ENCODE assay signal across 19 cellular contexts in genomic region chr4:64360664-64361398, GRCh38. TPM values are rescaled to one million over a fixed set of nuclear protein-coding genes. Genes with fewer than 3 reads are reported as not detected.
DNase-seq lines count a peak whose midpoint lies in the region; ATAC-seq and TF ChIP-seq lines count a peak whose summit lies in the region.
"Had no signal": no experiment of that assay in that cellular context is flagged by ENCODE, and none has a peak within 500 bp of the region (broad histone marks: within the 10 kb centered on the region; RNA-seq: fewer than 3 reads in every experiment).

No MANE protein-coding gene starts in this region.

- TF ChIP-seq POLR2A in upper lobe of left lung (IDR thresholded peaks at IDR 0.05) (no peak), lower leg skin (IDR thresholded peaks at IDR 0.05) (no peak), sigmoid colon (IDR thresholded peaks at IDR 0.05) (no peak)

- H3K36me3 ChIP-seq in upper lobe of left lung (no peaks in the 10 kb centered on the region), sigmoid colon (no peaks in the 10 kb centered on the region)

- DNase-seq in UCSD-AML1 (lab: John Stamatoyannopoulos, UW; ENCODE audit: unreplicated experiment) = peak; percentile 2
- no peak for DNase-seq in Right ventricle myocardium superior
- no peak for DNase-seq in right cardiac atrium
- no peak for DNase-seq in upper lobe of left lung
- no peak for DNase-seq in lower leg skin (ENCODE audit: low spot score in 2 of 2)
- no peak for DNase-seq in head of caudate nucleus
- no peak for DNase-seq in sigmoid colon
- DNase-seq: ACHN; C1 segment of cervical spinal cord; CD8-positive, alpha-beta memory T cell; DMS53; EL; KG1; NCI-H1694 treated with DMSO at 0.1 percent for 48 hours; NCI-H510A; NCI-H748 treated with DMSO at 0.1 percent for 48 hours; SIG-M5 had no signal

- peak; percentile 21 for ATAC-seq in Right ventricle myocardium superior (ENCODE audit: poor library complexity)
- peak; percentile 48 to 62 for ATAC-seq in right cardiac atrium
- peak; percentile 40 to 53 for ATAC-seq in upper lobe of left lung (ENCODE audit: low FRiP score in 2 of 2)

- H3K27ac ChIP-seq in right cardiac atrium (ENCODE audit: low read length) (peak overlapping the region; percentile 38), upper lobe of left lung (no peak overlapping the region), sigmoid colon (no peak overlapping the region)

- H3K27me3 ChIP-seq in right cardiac atrium (ENCODE audit: control insufficient read depth, insufficient read depth) (no peaks in the 10 kb centered on the region), upper lobe of left lung (no peaks in the 10 kb centered on the region), sigmoid colon (no peaks in the 10 kb centered on the region)

- TF ChIP-seq CTCF in upper lobe of left lung (IDR thresholded peaks at IDR 0.05) (no peak), lower leg skin (IDR thresholded peaks at IDR 0.05) (no peak), sigmoid colon (IDR thresholded peaks at IDR 0.05) (no peak)

- no peaks in the 10 kb centered on the region for H3K9me3 ChIP-seq in right cardiac atrium (ENCODE audit: control insufficient read depth, low read length)
- no peaks in the 10 kb centered on the region for H3K9me3 ChIP-seq in upper lobe of left lung
- H3K9me3 ChIP-seq in sigmoid colon = peaks cover 0 to 4% (median 0%) of the 10 kb centered on the region in 4 donors

- TF ChIP-seq EP300 in upper lobe of left lung (IDR thresholded peaks at IDR 0.05) (no peak), sigmoid colon (IDR thresholded peaks at IDR 0.05) (no peak)

- H3K4me3 ChIP-seq in right cardiac atrium (ENCODE audit: low read length) (no peak overlapping the region), upper lobe of left lung (no peak overlapping the region), lower leg skin (ENCODE audit: low read depth, poor library complexity, severe bottlenecking) (no peak overlapping the region), sigmoid colon (no peak overlapping the region)

- WGBS in right cardiac atrium = 82% methylated on average over 8 of the region's 8 CpGs
- 88 to 97% methylated on average over 7 to 8 of the region's 8 CpGs for WGBS in upper lobe of left lung, 2 donors
- WGBS in lower leg skin, 2 donors = 93% methylated on average over 8 of the region's 8 CpGs
- 92 to 95% methylated on average over 8 of the region's 8 CpGs for WGBS in sigmoid colon, 2 donors

- intact Hi-C loops in Right ventricle myocardium superior (cut with DNase I) = no loop called here
- intact Hi-C loops in right cardiac atrium (cut with DNase I) = no loop called here
- intact Hi-C loops in lower leg skin (cut with DNase I; ENCODE audit: low total_unique reads) = no loop called here
- intact Hi-C loops in head of caudate nucleus (cut with DNase I) = no loop called here
- intact Hi-C loops in sigmoid colon (cut with DNase I) = no loop called here

- H3K4me1 ChIP-seq in right cardiac atrium (ENCODE audit: control insufficient read depth, insufficient read depth, low read length) (no peaks in the 10 kb centered on the region), upper lobe of left lung (no peaks in the 10 kb centered on the region), sigmoid colon (no peaks in the 10 kb centered on the region)

RNA-seq across cellular contexts. Expression of gene TECRL, which starts 48.4 kb away (rescaled TPM):
- total RNA-seq in Right ventricle myocardium superior = 1,034 TPM
- 100 to 1,000 TPM; 773 to 857 (median 826) TPM for total RNA-seq in right cardiac atrium
- polyA plus RNA-seq in right cardiac atrium = 354 TPM
- total RNA-seq in upper lobe of left lung = not detected
- not detected for total RNA-seq in lower leg skin
- not detected for total RNA-seq in sigmoid colon
- under 1 TPM; under 0.01 to 0.69 (median 0.06) TPM for polyA plus RNA-seq in sigmoid colon
- total RNA-seq: CD8-positive, alpha-beta memory T cell; H4; OCI-LY7 had no signal
- polyA plus RNA-seq: CD8-positive, alpha-beta memory T cell had no signal

Comparison
In these comparisons a context has a peak if more than half of its experiments do, and no peak if none do; other contexts are left out.
1. RNA of gene TECRL, which starts 48.4 kb away (total RNA-seq): 1,034 TPM in Right ventricle myocardium superior (single experiment) and 773 to 857 TPM in right cardiac atrium; not detected in upper lobe of left lung, not detected in lower leg skin and not detected in sigmoid colon; every median in the first group is over 100 times any median in the second.
2. Peak in every context shown above with its lines, with median percentiles within 50 percentile points of each other: ATAC-seq.